Comparison of ENCODE assay signal across 9 cellular contexts in genomic region chr5:178940569-178941360, GRCh38. TPM values are rescaled to one million over a fixed set of nuclear protein-coding genes. Genes with fewer than 3 reads are reported as not detected.
DNase-seq lines count a peak whose midpoint lies in the region; ATAC-seq, FAIRE-seq and TF ChIP-seq lines count a peak whose summit lies in the region.
"Had no signal": no experiment of that assay in that cellular context is flagged by ENCODE, and none has a peak within 500 bp of the region (broad histone marks: within the 10 kb centered on the region; RNA-seq: fewer than 3 reads in every experiment).

Gene ZNF454, plus strand, starts transcription at chr5:178941198. Its CDS starts 1,594 bp downstream, at chr5:178942792.

- in situ Hi-C loops in KBM-7 (cut with MboI; ENCODE audit: low pct_unique_long_range_greater_than_20kb, low sequenced_read_pairs): no loop called here

- no peak for FAIRE-seq in pancreas (lab: Jason Lieb, UNC)

- peak; percentile 98 to 100 (median 100) for ATAC-seq in pancreas
- ATAC-seq in GM21737 (IDR thresholded peaks at IDR 0.05; ENCODE audit: unreplicated experiment): no peak

- no peaks in the 10 kb centered on the region for H3K4me1 ChIP-seq in adrenal gland (replicated peaks in 1 of 2)
- H3K4me1 ChIP-seq in cardiac muscle cell (ENCODE audit: low read depth): no peaks in the 10 kb centered on the region
- H3K4me1 ChIP-seq in pancreas: peaks cover 0 to 4% (median 0%) of the 10 kb centered on the region in 3 donors

- DNase-seq in D341Med (ENCODE audit: low spot score) (peak; percentile 74), adrenal gland (peak; percentile 71 to 94 (median 79)), cardiac muscle cell (ENCODE audit: low read depth in 1 of 2, low spot score in 1 of 2) (peak; percentile 75 to 98), pancreas (peak; percentile 93 to 99 (median 96)), SKM-1 treated with dmso at 0.1 percent for 144 hours (lab: John Stamatoyannopoulos, UW; ENCODE audit: unreplicated experiment) (no peak), activated gamma-delta T cell (lab: John Stamatoyannopoulos, UW) (no peak), KBM-7 (no peak)

- H3K27me3 ChIP-seq in adrenal gland (no peaks in the 10 kb centered on the region), cardiac muscle cell (no peaks in the 10 kb centered on the region), pancreas (no peaks in the 10 kb centered on the region)

- H3K4me3 ChIP-seq in adrenal gland (peak within 1 kb of the TSS in 1 of 4 donors; percentile 57), cardiac muscle cell (peak within 1 kb of the TSS; percentile 27), pancreas (peak within 1 kb of the TSS; percentile 48 to 83 (median 76))
- H3K4me3 ChIP-seq: SK-N-MC had no signal

- H3K27ac ChIP-seq in adrenal gland (peak within 1 kb of the TSS in 2 of 5 donors; percentile 56 to 76), cardiac muscle cell (no peak within 1 kb of the TSS), pancreas (peak within 1 kb of the TSS; percentile 39 to 67 (median 54))
- H3K27ac ChIP-seq: SK-N-MC had no signal

- 1 to 5% (median 3%) methylated on average over 25 to 69 of the region's 69 CpGs for WGBS in adrenal gland, 4 donors
- 1 to 2% methylated on average over 69 of the region's 69 CpGs for WGBS in pancreas, 2 donors

- intact Hi-C loops in adrenal gland (cut with DNase I): loop anchor here in 1 of 2 donors (10.0 kb wide), 1 partner anchor 134 kb away; no protein-coding TSS in a partner anchor
- intact Hi-C loops in pancreas (cut with DNase I): no loop called here

- TF ChIP-seq POLR2A in adrenal gland (IDR thresholded peaks at IDR 0.05): peak in 1 of 2 donors; percentile 16

- H3K9me3 ChIP-seq in adrenal gland (replicated peaks in 1 of 3) (peaks cover 0 to 44% (median 0%) of the 10 kb centered on the region in 3 donors), cardiac muscle cell (ENCODE audit: low read depth) (no peaks in the 10 kb centered on the region), pancreas (no peaks in the 10 kb centered on the region)

- TF ChIP-seq CTCF in adrenal gland (IDR thresholded peaks at IDR 0.05) (no peak), cardiac muscle cell (IDR thresholded peaks at IDR 0.05; ENCODE audit: low read depth, low read length) (no peak), pancreas (IDR thresholded peaks at IDR 0.05) (no peak)

- H3K36me3 ChIP-seq in adrenal gland (replicated peaks in 1 of 2): no peaks in the 10 kb centered on the region
- no peaks in the 10 kb centered on the region for H3K36me3 ChIP-seq in cardiac muscle cell
- no peaks in the 10 kb centered on the region for H3K36me3 ChIP-seq in pancreas

RNA-seq across cellular contexts. Expression of gene ZNF454, which starts in this region (rescaled TPM):
- 1 to 10 TPM in 7 of 8 donors, under 1 TPM in 1; 0.54 to 2.2 (median 1.2) TPM for total RNA-seq in adrenal gland
- polyA plus RNA-seq in adrenal gland: 1 to 10 TPM in 1 of 3 donors, under 1 TPM in 2; 0.67 to 2.0 (median 0.90) TPM
- 0.92 TPM in 1 of 2 replicates, not detected in the other for total RNA-seq in cardiac muscle cell
- polyA plus RNA-seq in cardiac muscle cell: 0.35 and 1.5 TPM in 2 replicates
- 1 to 10 TPM in 5 of 6 donors, under 1 TPM in 1; 0.85 to 3.1 (median 1.5) TPM for total RNA-seq in pancreas
- polyA plus RNA-seq in pancreas: 1 to 10 TPM; 1.6 to 1.8 TPM

Comparison
In these comparisons a context has a peak if more than half of its experiments do, and no peak if none do; other contexts are left out.
1. DNase-seq: peak in D341Med (single experiment), adrenal gland (7 of 7), cardiac muscle cell (2 of 2) and pancreas (6 of 6); none in SKM-1 treated with dmso at 0.1 percent for 144 hours (single experiment), activated gamma-delta T cell (single experiment) and KBM-7 (single experiment).